Comparison of ENCODE assay signal across 9 cellular contexts in genomic region chr3:128217702-128218475, GRCh38.
A peak's percentile ranks its signal among the peaks of the same experiment; 100 is the strongest.
DNase-seq lines count a peak whose midpoint lies in the region; ATAC-seq and TF ChIP-seq lines count a peak whose summit lies in the region.
"Had no signal": no experiment of that assay in that cellular context is flagged by ENCODE, and none has a peak within 500 bp of the region (broad histone marks: within the 10 kb centered on the region; RNA-seq: fewer than 3 reads in every experiment).

No MANE protein-coding gene starts in this region.

- H3K36me3 ChIP-seq in H7 (replicated peaks; ENCODE audit: control insufficient read depth, insufficient read depth, low read length): no peaks in the 10 kb centered on the region

- peaks cover 5% of the 10 kb centered on the region for H3K4me1 Mint-ChIP-seq in T-helper 1 cell treated with Interleukin-12 subunit alpha and Interleukin-12 subunit beta and Interleukin-4 antibody, amounts not matched to agents 30 μg/mL and 1 μg/mL, for 36 hours (ENCODE audit: low read depth)
- H3K4me1 Mint-ChIP-seq in neural crest cell: peaks cover 10% of the 10 kb centered on the region
- H3K4me1 Mint-ChIP-seq in natural killer cell treated with Interleukin-12 subunit alpha and Interleukin-12 subunit beta and Interleukin-15 and Interleukin-18, amount 100 ng/mL, for 72 hours (ENCODE audit: low read depth in 2 of 2): peaks cover 0 to 11% of the 10 kb centered on the region in 2 donors

- H3K27ac Mint-ChIP-seq in T-helper 1 cell treated with Interleukin-12 subunit alpha and Interleukin-12 subunit beta and Interleukin-4 antibody, amounts not matched to agents 30 μg/mL and 1 μg/mL, for 36 hours: peak overlapping the region; percentile 27
- peak overlapping the region; percentile 47 for H3K27ac Mint-ChIP-seq in neural crest cell (ENCODE audit: unreplicated experiment)
- H3K27ac Mint-ChIP-seq in natural killer cell treated with Interleukin-12 subunit alpha and Interleukin-12 subunit beta and Interleukin-15 and Interleukin-18, amount 100 ng/mL, for 72 hours: peak overlapping the region in 1 of 2 donors; percentile 21

- no peaks in the 10 kb centered on the region for H3K27me3 ChIP-seq in H7 (ENCODE audit: control insufficient read depth, insufficient read depth, low read length)

- H3K4me3 Mint-ChIP-seq in T-helper 1 cell treated with Interleukin-12 subunit alpha and Interleukin-12 subunit beta and Interleukin-4 antibody, amounts not matched to agents 30 μg/mL and 1 μg/mL, for 36 hours: no peak overlapping the region
- H3K4me3 Mint-ChIP-seq in neural crest cell: no peak overlapping the region
- no peak overlapping the region for H3K4me3 Mint-ChIP-seq in natural killer cell treated with Interleukin-12 subunit alpha and Interleukin-12 subunit beta and Interleukin-15 and Interleukin-18, amount 100 ng/mL, for 72 hours

- no peak overlapping the region for H3K4me3 ChIP-seq in H7 (ENCODE audit: insufficient read depth, low read depth, low read length)

- H3K27me3 Mint-ChIP-seq in T-helper 1 cell treated with Interleukin-12 subunit alpha and Interleukin-12 subunit beta and Interleukin-4 antibody, amounts not matched to agents 30 μg/mL and 1 μg/mL, for 36 hours (ENCODE audit: low read depth): no peaks in the 10 kb centered on the region
- no peaks in the 10 kb centered on the region for H3K27me3 Mint-ChIP-seq in neural crest cell (ENCODE audit: low read depth)
- no peaks in the 10 kb centered on the region for H3K27me3 Mint-ChIP-seq in natural killer cell treated with Interleukin-12 subunit alpha and Interleukin-12 subunit beta and Interleukin-15 and Interleukin-18, amount 100 ng/mL, for 72 hours

- H3K36me3 Mint-ChIP-seq in T-helper 1 cell treated with Interleukin-12 subunit alpha and Interleukin-12 subunit beta and Interleukin-4 antibody, amounts not matched to agents 30 μg/mL and 1 μg/mL, for 36 hours (ENCODE audit: low read depth): peaks cover 2% of the 10 kb centered on the region
- peaks cover 12% of the 10 kb centered on the region for H3K36me3 Mint-ChIP-seq in neural crest cell (ENCODE audit: low read depth)
- peaks cover 8% of the 10 kb centered on the region for H3K36me3 Mint-ChIP-seq in natural killer cell treated with Interleukin-12 subunit alpha and Interleukin-12 subunit beta and Interleukin-15 and Interleukin-18, amount 100 ng/mL, for 72 hours

- no peak for TF ChIP-seq CTCF in neural crest cell (conservative IDR thresholded peaks at IDR 0.05)

- H3K9me3 Mint-ChIP-seq in T-helper 1 cell treated with Interleukin-12 subunit alpha and Interleukin-12 subunit beta and Interleukin-4 antibody, amounts not matched to agents 30 μg/mL and 1 μg/mL, for 36 hours: peaks cover 12% of the 10 kb centered on the region
- H3K9me3 Mint-ChIP-seq in neural crest cell: peaks cover 3% of the 10 kb centered on the region
- peaks cover 2% of the 10 kb centered on the region for H3K9me3 Mint-ChIP-seq in natural killer cell treated with Interleukin-12 subunit alpha and Interleukin-12 subunit beta and Interleukin-15 and Interleukin-18, amount 100 ng/mL, for 72 hours

- peak; percentile 2 for DNase-seq in NCI-H187 treated with DMSO at 0.1 percent for 48 hours (lab: John Stamatoyannopoulos, UW)
- no peak for DNase-seq in NCI-H187 (lab: John Stamatoyannopoulos, UW)
- DNase-seq in neural crest cell (ENCODE audit: low read depth, low spot score): no peak
- DNase-seq in natural killer cell treated with Interleukin-12 subunit alpha and Interleukin-12 subunit beta and Interleukin-15 and Interleukin-18, amount 100 ng/mL, for 72 hours (ENCODE audit: low spot score): no peak
- no peak for DNase-seq in H7
- DNase-seq in NCI-H1105 treated with DMSO at 0.1 percent for 48 hours (lab: John Stamatoyannopoulos, UW): no peak
- DNase-seq: activated CD4-positive, alpha-beta T cell treated with anti-CD3 and anti-CD28 coated beads, Interleukin-2, amount 50 U/mL, for 48 hours had no signal

- peak; percentile 38 for ATAC-seq in HG03432 (IDR thresholded peaks at IDR 0.05; ENCODE audit: unreplicated experiment)
- ATAC-seq in natural killer cell treated with Interleukin-12 subunit alpha and Interleukin-12 subunit beta and Interleukin-15 and Interleukin-18, amount 100 ng/mL, for 72 hours: no peak
